ENCODE assay signal across 10 cellular contexts in genomic region chr20:21372016-21372415, GRCh38. TPM values are rescaled to one million over a fixed set of nuclear protein-coding genes. Genes with fewer than 3 reads are reported as not detected.
"Had no signal": no experiment of that assay in that cellular context is flagged by ENCODE, and none has a peak within 500 bp of the region (broad histone marks: within the 10 kb centered on the region; RNA-seq: fewer than 3 reads in every experiment).

No MANE protein-coding gene starts in this region.

- H3K9me3 Mint-ChIP-seq: HFFc6, IgD-negative memory B cell had no signal

- H3K9me3 ChIP-seq: HAP-1 had no signal

- DNase-seq: GM23248, GOT3, H7, HFFc6, KBM-7 had no signal

- ATAC-seq: HCT116 had no signal

- H3K4me3 ChIP-seq: GM23248, HAP-1 had no signal

- FAIRE-seq: HepG2 had no signal

- H3K27me3 Mint-ChIP-seq: IgD-negative memory B cell had no signal

- H3K4me3 Mint-ChIP-seq: HFFc6, IgD-negative memory B cell had no signal

- H3K27ac Mint-ChIP-seq: HFFc6, IgD-negative memory B cell had no signal

- H3K27ac ChIP-seq: GM23248, HL-60 had no signal

RNA-seq across cellular contexts. Expression of gene NKX2-4, which starts 25.3 kb away (rescaled TPM):
- total RNA-seq: GM23248, H7, HepG2, HFFc6 had no signal
- polyA plus RNA-seq: GM23248, HepG2, IgD-negative memory B cell had no signal
